Comparison of ENCODE assay signal across 8 cellular contexts in the genomic region with DNA sequence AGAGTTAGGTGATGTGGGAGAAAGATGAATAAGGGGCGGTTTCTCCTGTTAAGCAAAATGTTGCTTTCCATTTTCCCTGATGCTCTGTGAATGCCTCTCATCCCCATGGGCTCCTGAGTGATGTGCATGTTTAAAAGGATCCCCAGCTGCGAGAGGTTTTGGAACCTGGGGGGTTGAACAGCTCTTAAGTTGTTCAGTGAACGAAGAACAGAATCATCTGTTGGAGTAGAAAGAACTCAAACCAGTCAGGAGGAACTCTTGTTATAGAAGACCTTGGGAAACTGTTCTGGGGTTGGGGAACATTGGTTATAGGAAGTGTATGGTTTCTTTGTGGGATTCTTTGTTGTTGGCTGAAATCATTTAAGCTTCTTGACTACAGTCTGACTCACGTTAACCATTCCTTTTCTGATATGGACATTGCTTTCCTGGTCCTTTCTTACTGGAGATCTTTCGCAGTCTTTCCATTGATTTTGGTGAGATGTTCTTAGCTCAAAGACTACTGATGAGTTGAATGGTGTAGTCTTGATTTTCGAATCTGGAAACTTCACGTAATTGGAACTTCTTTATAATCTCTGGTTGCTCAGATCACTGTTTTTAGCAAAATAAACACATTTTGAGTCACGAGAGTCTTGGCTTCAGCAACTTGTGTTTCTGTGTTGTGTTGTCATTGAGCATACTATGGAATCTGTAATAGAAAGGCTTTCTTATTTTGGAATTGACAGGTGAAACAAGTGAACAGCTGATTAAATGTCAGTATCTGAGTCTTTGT. TPM values are rescaled to one million over a fixed set of nuclear protein-coding genes. Genes with fewer than 3 reads are reported as not detected.
DNase-seq lines count a peak whose midpoint lies in the region; ATAC-seq and TF ChIP-seq lines count a peak whose summit lies in the region.

No MANE protein-coding gene starts in this region.

- no peak for ATAC-seq in GM19351 (IDR thresholded peaks at IDR 0.05; ENCODE audit: unreplicated experiment)

- peaks cover 46% of the 10 kb centered on the region for H3K4me1 Mint-ChIP-seq in nephron

- no peaks in the 10 kb centered on the region for H3K27me3 Mint-ChIP-seq in nephron (ENCODE audit: low read depth)

- no peak for TF ChIP-seq CTCF in nephron (IDR thresholded peaks at IDR 0.05; ENCODE audit: unreplicated experiment in 3 of 3)

- peak overlapping the region; percentile 99 to 100 (median 99) for H3K27ac Mint-ChIP-seq in nephron

- peak overlapping the region; percentile 85 to 96 (median 87) for H3K4me3 Mint-ChIP-seq in nephron

- no peaks in the 10 kb centered on the region for H3K9me3 Mint-ChIP-seq in nephron

- peaks cover 11% of the 10 kb centered on the region for H3K36me3 Mint-ChIP-seq in nephron (ENCODE audit: low read depth)

- DNase-seq in DMS79 treated with DMSO at 0.1 percent for 48 hours (lab: John Stamatoyannopoulos, UW) (peak; percentile 33), DMS79 (lab: John Stamatoyannopoulos, UW) (no peak), OCI-M1 (lab: John Stamatoyannopoulos, UW) (peak; percentile 72), dermis blood vessel endothelial cell (peak; percentile 47), NCI-H1436 (lab: John Stamatoyannopoulos, UW) (no peak), NCI-H128 (lab: John Stamatoyannopoulos, UW; ENCODE audit: unreplicated experiment) (no peak)

RNA-seq across cellular contexts. Expression of a gene that starts 1.3 kb away (rescaled TPM):
- 10.9 and 12.4 TPM in 2 replicates for total RNA-seq in dermis blood vessel endothelial cell

RNA-seq across cellular contexts. Expression of a gene that starts 21.0 kb away (rescaled TPM):
- 66.0 and 66.5 TPM in 2 replicates for total RNA-seq in dermis blood vessel endothelial cell

RNA-seq across cellular contexts. Expression of a gene that starts 58.2 kb away (rescaled TPM):
- total RNA-seq in dermis blood vessel endothelial cell = 3.2 and 3.4 TPM in 2 replicates

Comparison
In these comparisons a context has a peak if more than half of its experiments do, and no peak if none do; other contexts are left out.
1. DNase-seq: peak in DMS79 treated with DMSO at 0.1 percent for 48 hours (single experiment), OCI-M1 (single experiment) and dermis blood vessel endothelial cell (single experiment); none in DMS79 (single experiment), NCI-H1436 (single experiment) and NCI-H128 (single experiment).